8 cellular contexts compared by ENCODE assay signal in the genomic region with DNA sequence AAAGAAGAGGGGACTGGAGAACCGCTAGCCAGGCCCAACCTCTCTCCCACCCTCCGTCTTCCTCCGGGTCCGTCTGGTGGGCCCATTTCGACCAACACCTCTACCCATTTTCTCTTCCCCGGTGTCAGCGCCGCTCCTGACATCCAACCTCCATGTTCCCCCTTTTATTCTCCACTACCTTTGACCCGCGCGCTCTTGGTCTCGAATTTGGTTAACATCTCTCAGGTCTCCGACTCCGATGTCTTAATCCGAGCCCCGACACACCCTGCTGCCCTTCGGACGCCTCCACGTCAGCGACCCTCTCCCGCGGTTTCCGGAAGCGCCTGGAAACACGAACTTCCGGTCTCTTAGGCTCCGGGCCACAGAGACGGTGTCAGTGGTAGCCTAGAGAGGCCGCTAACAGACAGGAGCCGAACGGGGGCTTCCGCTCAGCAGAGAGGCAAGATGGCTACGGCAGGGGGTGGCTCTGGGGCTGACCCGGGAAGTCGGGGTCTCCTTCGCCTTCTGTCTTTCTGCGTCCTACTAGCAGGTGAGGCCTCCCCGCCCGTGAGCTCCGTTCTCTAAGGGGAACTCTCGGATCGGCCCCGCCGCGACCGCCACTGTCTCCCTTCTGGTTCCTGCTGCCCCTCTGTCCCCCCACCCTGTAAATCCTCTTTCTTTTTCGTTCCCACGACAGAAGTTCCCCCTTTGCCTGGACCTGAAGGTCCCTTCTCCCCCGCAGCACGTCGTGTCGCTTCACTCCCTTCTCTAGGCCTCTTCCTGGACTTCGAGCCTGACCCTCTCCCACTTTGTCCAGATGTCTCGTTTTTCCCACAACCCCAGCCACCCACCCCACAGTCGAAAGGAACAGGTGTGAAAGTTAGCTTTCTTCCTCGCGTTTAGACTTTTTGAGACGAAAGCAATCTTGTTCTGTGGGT. TPM values are rescaled to one million over a fixed set of nuclear protein-coding genes. Genes with fewer than 3 reads are reported as not detected.
A peak's percentile ranks its signal among the peaks of the same experiment; 100 is the strongest.
DNase-seq lines count a peak whose midpoint lies in the region; FAIRE-seq and TF ChIP-seq lines count a peak whose summit lies in the region.

Gene COPA (minus strand): TSS at position 298 of the 917 bp plus-strand sequence. CDS start 80 bp downstream, at position 218.
Gene NCSTN (plus strand): TSS at position 431 of the 917 bp plus-strand sequence. CDS start 14 bp downstream, at position 445.

- peak within 1 kb of the TSS; percentile 98 for H3K27ac Mint-ChIP-seq in activated naive CD4-positive, alpha-beta T cell treated with anti-CD3 and anti-CD28 coated beads for 36 hours

- H3K4me3 ChIP-seq in neutrophil (ENCODE audit: low read depth in 1 of 2, low read length in 1 of 2): peak within 1 kb of the TSS; percentile 93 to 98

- H3K27me3 ChIP-seq in neutrophil: no peaks in the 10 kb centered on the region

- peak within 1 kb of the TSS; percentile 99 for H3K4me3 Mint-ChIP-seq in activated naive CD4-positive, alpha-beta T cell treated with anti-CD3 and anti-CD28 coated beads for 36 hours

- TF ChIP-seq CTCF in neutrophil (IDR thresholded peaks at IDR 0.05): peak; percentile 45

- H3K4me1 ChIP-seq in neutrophil (ENCODE audit: control insufficient read depth in 1 of 2, insufficient read depth in 1 of 2, low read depth in 1 of 2, low read length in 1 of 2): peaks cover 66 to 82% of the 10 kb centered on the region in 2 experiments

- CTCF ChIA-PET in HEK293T (lab: Yijun Ruan, JAX): interaction anchor here (0.6 kb wide), 1 partner anchor 10 kb away, joined by 4 read pairs; no protein-coding TSS in a partner anchor
- CTCF ChIA-PET in activated naive CD4-positive, alpha-beta T cell treated with anti-CD3 and anti-CD28 coated beads for 36 hours (lab: Charles Lee): interaction anchor here (0.6 to 1.8 kb wide), 3 partner anchors 11 to 89 kb away, joined by 4 to 8 read pairs (median 4); no protein-coding TSS in a partner anchor

- H3K27ac ChIP-seq in neutrophil (peak within 1 kb of the TSS; percentile 86), substantia nigra (ENCODE audit: low read depth, low read length, poor library complexity, severe bottlenecking) (peak within 1 kb of the TSS; percentile 87)

- DNase-seq in GDM1 (lab: John Stamatoyannopoulos, UW) (peak; percentile 88), HEK293T (ENCODE audit: extremely low spot score) (peak; percentile 97), NAMALWA (ENCODE audit: low spot score) (peak; percentile 99), SK-N-DZ (ENCODE audit: low spot score) (peak; percentile 96), frontal cortex (ENCODE audit: low spot score in 2 of 2) (peak; percentile 53 to 81), substantia nigra (lab: John Stamatoyannopoulos, UW) (peak; percentile 44 to 94 (median 85))
- DNase-seq in activated naive CD4-positive, alpha-beta T cell treated with anti-CD3 and anti-CD28 coated beads for 36 hours: peak; percentile 95

- FAIRE-seq in frontal cortex (lab: Jason Lieb, UNC): no peak

- no peaks in the 10 kb centered on the region for H3K9me3 ChIP-seq in neutrophil

- peaks cover 19% of the 10 kb centered on the region for H3K36me3 Mint-ChIP-seq in activated naive CD4-positive, alpha-beta T cell treated with anti-CD3 and anti-CD28 coated beads for 36 hours (ENCODE audit: low read depth)

- no peaks in the 10 kb centered on the region for H3K9me3 Mint-ChIP-seq in activated naive CD4-positive, alpha-beta T cell treated with anti-CD3 and anti-CD28 coated beads for 36 hours

- intact Hi-C loops in activated naive CD4-positive, alpha-beta T cell treated with anti-CD3 and anti-CD28 coated beads for 36 hours (cut with micrococcal nuclease): loop anchor here (1.0 kb wide), 4 partner anchors 82 to 312 kb away; partner anchors contain the start of genes IGSF8 and PIGM

- POLR2A ChIA-PET in HEK293T (lab: Yijun Ruan, JAX): no interaction called here

- H3K36me3 ChIP-seq in neutrophil: peaks cover 31% of the 10 kb centered on the region

- H3K27me3 Mint-ChIP-seq in activated naive CD4-positive, alpha-beta T cell treated with anti-CD3 and anti-CD28 coated beads for 36 hours (ENCODE audit: low read depth): no peaks in the 10 kb centered on the region

- peaks cover 43% of the 10 kb centered on the region for H3K4me1 Mint-ChIP-seq in activated naive CD4-positive, alpha-beta T cell treated with anti-CD3 and anti-CD28 coated beads for 36 hours (ENCODE audit: low read depth)

TF ChIP-seq in HEK293T, 16 proteins besides CTCF, POLR2A, EP300 and RAD21:
- peak; percentile 24; the same call in 1 of the 2 replicates for TF ChIP-seq L3MBTL2 (conservative IDR thresholded peaks at IDR 0.05)
- peak; percentile 82 for TF ChIP-seq NFRKB (IDR thresholded peaks at IDR 0.05)
- TF ChIP-seq ELF4 (IDR thresholded peaks at IDR 0.05): peak; percentile 92
- no peak for TF ChIP-seq HDGF (IDR thresholded peaks at IDR 0.05; ENCODE audit: borderline replicate concordance)
- no peak for TF ChIP-seq FOXA1 (IDR thresholded peaks at IDR 0.05)
- TF ChIP-seq FOXK2 (IDR thresholded peaks at IDR 0.05): no peak
- TF ChIP-seq PKNOX1 (IDR thresholded peaks at IDR 0.05): peak; percentile 82

RNA-seq across cellular contexts. Expression of gene COPA, which starts in this region (rescaled TPM):
- polyA plus RNA-seq in SK-N-DZ (2014; cell fraction: cytosol; rRNA removed): 89.3 and 103 TPM in 2 replicates
- polyA plus RNA-seq in SK-N-DZ (2014; cell fraction: nucleus; rRNA removed): 45.4 and 60.3 TPM in 2 replicates
- 100 to 1,000 TPM in 1 of 2 experiments, 10 to 100 TPM in 1; 97.8 to 101 TPM for total RNA-seq in activated naive CD4-positive, alpha-beta T cell treated with anti-CD3 and anti-CD28 coated beads for 36 hours
- 161 TPM for total RNA-seq in frontal cortex

RNA-seq across cellular contexts. Expression of gene NCSTN, which starts in this region (rescaled TPM):
- 42.5 and 42.8 TPM in 2 replicates for polyA plus RNA-seq in SK-N-DZ (2014; cell fraction: cytosol; rRNA removed)
- 66.2 and 78.8 TPM in 2 replicates for polyA plus RNA-seq in SK-N-DZ (2014; cell fraction: nucleus; rRNA removed)
- 10 to 100 TPM; 27.4 to 29.4 TPM for total RNA-seq in activated naive CD4-positive, alpha-beta T cell treated with anti-CD3 and anti-CD28 coated beads for 36 hours
- total RNA-seq in frontal cortex: 24.5 TPM

Comparison
In these comparisons a context has a peak if more than half of its experiments do, and no peak if none do; other contexts are left out.
1. Peak in every context shown above with its lines: DNase-seq, H3K4me3 ChIP-seq and H3K27ac ChIP-seq.